Comparison of ENCODE assay signal across 24 cellular contexts in the genomic region with DNA sequence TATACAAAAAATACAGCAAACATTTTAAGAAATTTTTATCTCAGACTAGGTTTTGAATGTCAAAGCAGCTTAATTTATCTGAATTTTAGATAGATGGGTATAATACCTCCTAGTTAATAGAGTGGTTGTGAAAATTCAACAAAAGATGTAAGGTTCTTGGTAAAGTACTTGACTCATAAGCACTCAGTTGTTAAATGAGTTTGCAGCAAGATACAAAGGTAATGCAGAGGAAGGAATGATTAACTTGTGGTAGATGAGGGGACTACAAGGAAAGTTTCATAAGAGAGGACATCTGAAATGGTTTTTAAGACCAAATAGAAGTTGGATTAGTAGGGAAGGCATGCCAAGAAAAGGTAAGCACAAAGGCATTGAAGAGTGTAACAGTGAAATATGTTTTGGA.
"Had no signal": no experiment of that assay in that cellular context is flagged by ENCODE, and none has a peak within 500 bp of the region (broad histone marks: within the 10 kb centered on the region; RNA-seq: fewer than 3 reads in every experiment).

No MANE protein-coding gene starts in this region.

- H3K9me3 ChIP-seq: colonic mucosa, esophagus muscularis mucosa, gastroesophageal sphincter, neutrophil, right atrium auricular region, thoracic aorta, upper lobe of left lung had no signal

- H3K27ac Mint-ChIP-seq: dendritic cell treated with granulocyte-macrophage colony-stimulating factor and Interleukin-4, amounts not matched to agents 40 ng/mL and 50 ng/mL, for 4 days; endodermal cell; memory B cell; natural killer cell; progenitor cell of endocrine pancreas had no signal

- DNase-seq: colonic mucosa; effector CD8-positive, alpha-beta T cell; endodermal cell; foreskin keratinocyte; glutamatergic neuron; heart right ventricle; hippocampal formation; natural killer cell; stimulated activated CD4-positive, alpha-beta T cell treated with anti-CD3 and anti-CD28 coated beads, Interleukin-12 subunit alpha, Interleukin-12 subunit beta, amount 100 ng/mL, for 4 hours; stimulated activated CD4-positive, alpha-beta T cell treated with anti-CD3 and anti-CD28 coated beads, Interleukin-1b, Interleukin-23, amount 100 ng/mL, for 48 hours; stimulated activated CD4-positive, alpha-beta T cell treated with anti-CD3 and anti-CD28 coated beads, Interleukin-4, amount 100 ng/mL, for 1 hour; stimulated activated CD8-positive, alpha-beta memory T cell treated with anti-CD3 and anti-CD28 coated beads, Interleukin-4, amount 100 ng/mL, for 48 hours; stimulated activated naive CD4-positive, alpha-beta T cell treated with Interleukin-2 at 50 U/mL for 16 hours; upper lobe of left lung had no signal

- H3K9me3 Mint-ChIP-seq: endodermal cell, natural killer cell had no signal

- H3K4me1 Mint-ChIP-seq: memory B cell, natural killer cell had no signal

- H3K27me3 Mint-ChIP-seq: dendritic cell treated with granulocyte-macrophage colony-stimulating factor and Interleukin-4, amounts not matched to agents 40 ng/mL and 50 ng/mL, for 4 days; memory B cell; progenitor cell of endocrine pancreas had no signal

- H3K4me3 Mint-ChIP-seq: dendritic cell treated with granulocyte-macrophage colony-stimulating factor and Interleukin-4, amounts not matched to agents 40 ng/mL and 50 ng/mL, for 4 days; endodermal cell; memory B cell; natural killer cell had no signal

- ATAC-seq: foreskin keratinocyte, gastroesophageal sphincter, heart right ventricle, left lobe of liver, natural killer cell, sciatic nerve had no signal
